In genomic region chr2:207512356-207512755, GRCh38 we compare ENCODE assay signal across 26 cellular contexts. TPM values are rescaled to one million over a fixed set of nuclear protein-coding genes. Genes with fewer than 3 reads are reported as not detected.
A peak's percentile ranks its signal among the peaks of the same experiment; 100 is the strongest.
DNase-seq lines count a peak whose midpoint lies in the region; ATAC-seq, FAIRE-seq and TF ChIP-seq lines count a peak whose summit lies in the region.
"Had no signal": no experiment of that assay in that cellular context is flagged by ENCODE, and none has a peak within 500 bp of the region (broad histone marks: within the 10 kb centered on the region; RNA-seq: fewer than 3 reads in every experiment).

No MANE protein-coding gene starts in this region.

- no peak overlapping the region for H3K4me3 Mint-ChIP-seq in neural progenitor cell
- H3K4me3 Mint-ChIP-seq: naive thymus-derived CD8-positive, alpha-beta T cell; stimulated activated effector memory CD8-positive, alpha-beta T cell treated with anti-CD3 and anti-CD28 coated beads, Interleukin-12 subunit alpha, Interleukin-12 subunit beta, amount 100 ng/mL, for 72 hours; T-cell had no signal

- H3F3A ChIP-seq in GM23248 (ENCODE audit: insufficient read depth) (peaks cover 54% of the 10 kb centered on the region), neural progenitor cell (ENCODE audit: low read depth) (no peaks in the 10 kb centered on the region)

- no peaks in the 10 kb centered on the region; the same call in 1 of the 2 replicates for H3K9me2 ChIP-seq in GM23248 (ENCODE audit: insufficient read depth)

- H3K9ac ChIP-seq in GM23248 = no peak overlapping the region
- no peak overlapping the region for H3K9ac ChIP-seq in neural progenitor cell

- H4K20me1 ChIP-seq in GM23248 (ENCODE audit: insufficient read depth) (no peaks in the 10 kb centered on the region), neural progenitor cell (ENCODE audit: low read depth) (no peaks in the 10 kb centered on the region)

- no peaks in the 10 kb centered on the region for H3K27me3 Mint-ChIP-seq in neural progenitor cell (ENCODE audit: insufficient read depth, low read depth)
- H3K27me3 Mint-ChIP-seq: naive thymus-derived CD8-positive, alpha-beta T cell had no signal

- H3K4me1 Mint-ChIP-seq in neural progenitor cell = no peaks in the 10 kb centered on the region
- H3K4me1 Mint-ChIP-seq: naive thymus-derived CD8-positive, alpha-beta T cell had no signal

- H3K27ac ChIP-seq in GM23248 (peak overlapping the region; percentile 94), neural progenitor cell (no peak overlapping the region)
- H3K27ac ChIP-seq: gastroesophageal sphincter, hepatocyte, lower lobe of right lung, WERI-Rb-1 had no signal

- H3K9me3 Mint-ChIP-seq in neural progenitor cell = no peaks in the 10 kb centered on the region
- H3K9me3 Mint-ChIP-seq: stimulated activated effector memory CD8-positive, alpha-beta T cell treated with anti-CD3 and anti-CD28 coated beads, Interleukin-12 subunit alpha, Interleukin-12 subunit beta, amount 100 ng/mL, for 72 hours; T-cell had no signal

- H3K4me1 ChIP-seq in GM23248 (ENCODE audit: insufficient read depth) = peaks cover 55% of the 10 kb centered on the region
- H3K4me1 ChIP-seq in neural progenitor cell = no peaks in the 10 kb centered on the region
- H3K4me1 ChIP-seq: lower lobe of right lung had no signal

- H3K36me3 ChIP-seq in GM23248 (ENCODE audit: low read depth) (no peaks in the 10 kb centered on the region), bronchial epithelial cell (ENCODE audit: control insufficient read depth, insufficient read depth, low read length) (no peaks in the 10 kb centered on the region), neural progenitor cell (no peaks in the 10 kb centered on the region)
- H3K36me3 ChIP-seq: gastroesophageal sphincter, lower lobe of right lung, WERI-Rb-1 had no signal

- TF ChIP-seq CTCF in bronchial epithelial cell (IDR thresholded peaks at IDR 0.05; ENCODE audit: insufficient read depth, low read length, severe bottlenecking) = no peak
- no peak for TF ChIP-seq CTCF in neural progenitor cell (IDR thresholded peaks at IDR 0.05)
- TF ChIP-seq CTCF in D721Med (IDR thresholded peaks at IDR 0.05; ENCODE audit: insufficient read depth, missing control alignments) = no peak

- H3K9me3 ChIP-seq in GM23248 (ENCODE audit: low read depth) (no peaks in the 10 kb centered on the region), neural progenitor cell (ENCODE audit: low read depth) (no peaks in the 10 kb centered on the region)
- H3K9me3 ChIP-seq: gastroesophageal sphincter, lower lobe of right lung had no signal

- 94 to 96% methylated on average over 3 of the region's 3 CpGs for WGBS in GM23248 (ENCODE audit: low coverage in 1 of 2, low lambda C conversion rate in 2 of 2, missing lambda C conversion rate in 2 of 2), 2 experiments

- no peaks in the 10 kb centered on the region for H3K27me3 ChIP-seq in GM23248 (replicated peaks; ENCODE audit: insufficient read depth)
- no peaks in the 10 kb centered on the region for H3K27me3 ChIP-seq in bronchial epithelial cell (ENCODE audit: control insufficient read depth, insufficient read depth, low read length)
- no peaks in the 10 kb centered on the region for H3K27me3 ChIP-seq in neural progenitor cell
- H3K27me3 ChIP-seq: gastroesophageal sphincter, hepatocyte had no signal

- H2AFZ ChIP-seq in GM23248 = no peak overlapping the region
- peak overlapping the region; percentile 73 for H2AFZ ChIP-seq in neural progenitor cell (replicated peaks)
- H2AFZ ChIP-seq: hepatocyte had no signal

- ATAC-seq in HG02642 (IDR thresholded peaks at IDR 0.05; ENCODE audit: poor library complexity, unreplicated experiment) = no peak
- ATAC-seq: gastroesophageal sphincter; lower lobe of right lung; naive thymus-derived CD8-positive, alpha-beta T cell; stimulated activated effector memory CD8-positive, alpha-beta T cell treated with anti-CD3 and anti-CD28 coated beads, Interleukin-12 subunit alpha, Interleukin-12 subunit beta, amount 100 ng/mL, for 72 hours; T-cell had no signal

- in situ Hi-C loops in GM23248 (cut with MboI) = no loop called here

- H3K36me3 Mint-ChIP-seq in neural progenitor cell = no peaks in the 10 kb centered on the region
- H3K36me3 Mint-ChIP-seq: T-cell had no signal

- H3K79me2 ChIP-seq in GM23248 (ENCODE audit: insufficient read depth) (no peaks in the 10 kb centered on the region), neural progenitor cell (ENCODE audit: low read depth) (no peaks in the 10 kb centered on the region)
- H3K79me2 ChIP-seq: hepatocyte had no signal

- H3K4me2 ChIP-seq in GM23248 (ENCODE audit: unreplicated experiment) (peak overlapping the region; percentile 56), neural progenitor cell (no peak overlapping the region)
- H3K4me2 ChIP-seq: hepatocyte had no signal

- DNase-seq in NCI-H2227 treated with DMSO at 0.1 percent for 48 hours (lab: John Stamatoyannopoulos, UW) (peak; percentile 21), NCI-H2227 (lab: John Stamatoyannopoulos, UW; ENCODE audit: unreplicated experiment) (no peak), GM23248 (no peak), bronchial epithelial cell (ENCODE audit: low read depth) (peak; percentile 50), neural progenitor cell (ENCODE audit: low spot score) (no peak), NCI-H1092 treated with DMSO at 0.1 percent for 48 hours (lab: John Stamatoyannopoulos, UW) (no peak), D721Med (ENCODE audit: insufficient read length, low spot score) (no peak)
- DNase-seq: activated CD4-positive, alpha-beta T cell treated with anti-CD3 and anti-CD28 coated beads for 48 hours; activated effector memory CD4-positive, alpha-beta T cell treated with anti-CD3 and anti-CD28 coated beads, Interleukin-2, amount 50 U/mL, for 16 hours; dermis blood vessel endothelial cell; DMS79; GDM1; lower lobe of right lung; naive thymus-derived CD8-positive, alpha-beta T cell; NCI-H1092; NCI-H187 treated with DMSO at 0.1 percent for 48 hours; NCI-H345; NCI-H774; nucleus accumbens; substantia nigra; T-cell; WERI-Rb-1 had no signal

- no peak overlapping the region for H3K4me3 ChIP-seq in GM23248
- H3K4me3 ChIP-seq in bronchial epithelial cell (ENCODE audit: low read depth, low read length) = no peak overlapping the region
- no peak overlapping the region for H3K4me3 ChIP-seq in neural progenitor cell
- H3K4me3 ChIP-seq: gastroesophageal sphincter, hepatocyte, lower lobe of right lung had no signal

- H3K27ac Mint-ChIP-seq in neural progenitor cell = no peak overlapping the region
- H3K27ac Mint-ChIP-seq: stimulated activated effector memory CD8-positive, alpha-beta T cell treated with anti-CD3 and anti-CD28 coated beads, Interleukin-12 subunit alpha, Interleukin-12 subunit beta, amount 100 ng/mL, for 72 hours; T-cell had no signal

- FAIRE-seq in bronchial epithelial cell (lab: Jason Lieb, UNC) (no peak), D721Med (lab: Jason Lieb, UNC) (no peak)

RNA-seq across cellular contexts. Expression of gene CREB1, which starts 17.4 kb away (rescaled TPM):
- 44.5 and 71.8 TPM in 2 replicates for total RNA-seq in GM23248 (2014; rRNA removed; shearing (Covaris generic))
- 35.9 and 37.7 TPM in 2 replicates for polyA plus RNA-seq in GM23248 (2016; fragmentation: Nextera tagmentation; extraction: Ambion mirVana)
- total RNA-seq in bronchial epithelial cell (28.3 and 36.9 TPM in 2 replicates), neural progenitor cell (ENCODE audit: low replicate concordance) (118 and 164 TPM in 2 replicates)

Comparison
In these comparisons a context has a peak if more than half of its experiments do, and no peak if none do; other contexts are left out.
1. DNase-seq: peak in NCI-H2227 treated with DMSO at 0.1 percent for 48 hours (single experiment) and bronchial epithelial cell (single experiment); none in NCI-H2227 (single experiment), GM23248 (single experiment), neural progenitor cell (single experiment), NCI-H1092 treated with DMSO at 0.1 percent for 48 hours (single experiment) and D721Med (single experiment).